In genomic region chr2:28357055-28357454, GRCh38 we compare ENCODE assay signal across 14 cellular contexts. TPM values are rescaled to one million over a fixed set of nuclear protein-coding genes. Genes with fewer than 3 reads are reported as not detected.
DNase-seq lines count a peak whose midpoint lies in the region; ATAC-seq and TF ChIP-seq lines count a peak whose summit lies in the region.
"Had no signal": no experiment of that assay in that cellular context is flagged by ENCODE, and none has a peak within 500 bp of the region (broad histone marks: within the 10 kb centered on the region; RNA-seq: fewer than 3 reads in every experiment).

No MANE protein-coding gene starts in this region.

- H3K27me3 Mint-ChIP-seq in activated CD8-positive, alpha-beta T cell treated with anti-CD3 and anti-CD28 coated beads, Interleukin-2, amount 10 ng/mL, durations not matched to agents 7 days and 5 days (ENCODE audit: low read depth): no peaks in the 10 kb centered on the region
- no peaks in the 10 kb centered on the region for H3K27me3 Mint-ChIP-seq in activated CD8-positive, alpha-beta T cell treated with anti-CD3 and anti-CD28 coated beads for 36 hours
- H3K27me3 Mint-ChIP-seq in central memory CD8-positive, alpha-beta T cell: no peaks in the 10 kb centered on the region

- ATAC-seq in activated CD8-positive, alpha-beta T cell treated with anti-CD3 and anti-CD28 coated beads, Interleukin-2, amount 10 ng/mL, durations not matched to agents 7 days and 5 days: no peak
- ATAC-seq in activated CD8-positive, alpha-beta T cell treated with anti-CD3 and anti-CD28 coated beads for 36 hours: no peak
- no peak for ATAC-seq in central memory CD8-positive, alpha-beta T cell (replicated peaks; ENCODE audit: extremely low read depth, poor library complexity, severe bottlenecking)
- ATAC-seq: activated CD4-positive, CD25-positive, alpha-beta regulatory T cell treated with anti-CD3 and anti-CD28 coated beads, Interleukin-2, amount 50 U/mL, for 24 hours; activated T-cell treated with anti-CD3 and anti-CD28 coated beads, Interleukin-2, amount 50 U/mL, for 4 hours; stimulated activated naive CD8-positive, alpha-beta T cell treated with anti-CD3 and anti-CD28 coated beads, Interleukin-15, amount 100 ng/mL, for 72 hours had no signal

- peak overlapping the region; percentile 52 for H3K27ac Mint-ChIP-seq in activated CD8-positive, alpha-beta T cell treated with anti-CD3 and anti-CD28 coated beads, Interleukin-2, amount 10 ng/mL, durations not matched to agents 7 days and 5 days
- no peak overlapping the region for H3K27ac Mint-ChIP-seq in activated CD8-positive, alpha-beta T cell treated with anti-CD3 and anti-CD28 coated beads for 36 hours
- peak overlapping the region; percentile 22 for H3K27ac Mint-ChIP-seq in central memory CD8-positive, alpha-beta T cell (ENCODE audit: low read depth)

- DNase-seq in activated CD8-positive, alpha-beta T cell treated with anti-CD3 and anti-CD28 coated beads, Interleukin-2, amount 10 ng/mL, durations not matched to agents 7 days and 5 days: no peak
- no peak for DNase-seq in activated CD8-positive, alpha-beta T cell treated with anti-CD3 and anti-CD28 coated beads for 36 hours
- DNase-seq in central memory CD8-positive, alpha-beta T cell (ENCODE audit: low spot score in 2 of 2): no peak
- DNase-seq in neuronal stem cell (ENCODE audit: low spot score) (no peak), transverse colon (no peak), DMS 273 (lab: John Stamatoyannopoulos, UW; ENCODE audit: unreplicated experiment) (no peak), NCI-H345 treated with DMSO at 0.1 percent for 48 hours (lab: John Stamatoyannopoulos, UW; ENCODE audit: unreplicated experiment) (no peak)
- no peak for DNase-seq in activated CD4-positive, alpha-beta T cell treated with anti-CD3 and anti-CD28 coated beads for 4 hours
- DNase-seq: activated T-cell treated with anti-CD3 and anti-CD28 coated beads, Interleukin-2, amount 50 U/mL, for 4 hours; Caco-2; dermis blood vessel endothelial cell; NCI-H2171; stimulated activated naive CD8-positive, alpha-beta T cell treated with anti-CD3 and anti-CD28 coated beads, Interleukin-15, amount 100 ng/mL, for 72 hours had no signal

- no peak overlapping the region for H3K4me3 Mint-ChIP-seq in activated CD8-positive, alpha-beta T cell treated with anti-CD3 and anti-CD28 coated beads, Interleukin-2, amount 10 ng/mL, durations not matched to agents 7 days and 5 days
- H3K4me3 Mint-ChIP-seq in activated CD8-positive, alpha-beta T cell treated with anti-CD3 and anti-CD28 coated beads for 36 hours: no peak overlapping the region
- no peak overlapping the region for H3K4me3 Mint-ChIP-seq in central memory CD8-positive, alpha-beta T cell
- H3K4me3 Mint-ChIP-seq: activated T-cell treated with anti-CD3 and anti-CD28 coated beads, Interleukin-2, amount 50 U/mL, for 4 hours; stimulated activated naive CD8-positive, alpha-beta T cell treated with anti-CD3 and anti-CD28 coated beads, Interleukin-15, amount 100 ng/mL, for 72 hours had no signal

- intact Hi-C loops in activated CD8-positive, alpha-beta T cell treated with anti-CD3 and anti-CD28 coated beads for 36 hours (cut with micrococcal nuclease): no loop called here
- intact Hi-C loops in transverse colon (cut with DNase I; ENCODE audit: low total_unique reads): no loop called here

- CTCF ChIA-PET in activated CD8-positive, alpha-beta T cell treated with anti-CD3 and anti-CD28 coated beads, Interleukin-2, amount 10 ng/mL, durations not matched to agents 7 days and 5 days (lab: Charles Lee): no interaction called here
- CTCF ChIA-PET in activated CD8-positive, alpha-beta T cell treated with anti-CD3 and anti-CD28 coated beads for 36 hours (lab: Charles Lee): no interaction called here

- no peaks in the 10 kb centered on the region for H3K79me1 ChIP-seq in neuronal stem cell (ENCODE audit: low read depth, low read length)

- no peak overlapping the region for H3K4me2 ChIP-seq in neuronal stem cell (ENCODE audit: insufficient read depth, low read length, poor library complexity, severe bottlenecking)

- TF ChIP-seq POLR2A in transverse colon (IDR thresholded peaks at IDR 0.05): no peak

- peaks cover 50% of the 10 kb centered on the region for H3K4me1 Mint-ChIP-seq in activated CD8-positive, alpha-beta T cell treated with anti-CD3 and anti-CD28 coated beads, Interleukin-2, amount 10 ng/mL, durations not matched to agents 7 days and 5 days (ENCODE audit: low read depth)
- H3K4me1 Mint-ChIP-seq in activated CD8-positive, alpha-beta T cell treated with anti-CD3 and anti-CD28 coated beads for 36 hours (ENCODE audit: low read depth): peaks cover 48% of the 10 kb centered on the region
- H3K4me1 Mint-ChIP-seq in central memory CD8-positive, alpha-beta T cell: peaks cover 44% of the 10 kb centered on the region

- H4K91ac ChIP-seq in neuronal stem cell (ENCODE audit: low read depth, low read length, poor library complexity): no peak overlapping the region

- no peak overlapping the region for H4K8ac ChIP-seq in neuronal stem cell (ENCODE audit: low read depth, low read length)

- H3K4me1 ChIP-seq in neuronal stem cell (ENCODE audit: control insufficient read depth in 2 of 2, insufficient read depth in 1 of 2, low read depth in 1 of 2, low read length in 2 of 2): peaks cover 12 to 15% of the 10 kb centered on the region in 2 donors
- H3K4me1 ChIP-seq in transverse colon: peaks cover 20 to 46% (median 32%) of the 10 kb centered on the region in 4 donors

- H3K9me3 ChIP-seq in neuronal stem cell (replicated peaks in 1 of 2; ENCODE audit: control insufficient read depth in 2 of 2, insufficient read depth in 1 of 2, low read depth in 1 of 2, low read length in 2 of 2) (no peaks in the 10 kb centered on the region), transverse colon (no peaks in the 10 kb centered on the region)
- H3K9me3 ChIP-seq: Caco-2 had no signal

- peak overlapping the region; percentile 36 for H3K9ac ChIP-seq in neuronal stem cell (ENCODE audit: low read depth, low read length, poor library complexity)

- H3K27ac ChIP-seq in neuronal stem cell (replicated peaks; ENCODE audit: low read length) (no peak overlapping the region), transverse colon (peak overlapping the region; percentile 68 to 80 (median 76))

- POLR2A ChIA-PET in activated CD8-positive, alpha-beta T cell treated with anti-CD3 and anti-CD28 coated beads, Interleukin-2, amount 10 ng/mL, durations not matched to agents 7 days and 5 days (lab: Charles Lee): interaction anchor here (1.2 to 1.3 kb wide), 2 partner anchors 9 to 52 kb away, joined by 3 read pairs; no protein-coding TSS in a partner anchor
- POLR2A ChIA-PET in activated CD8-positive, alpha-beta T cell treated with anti-CD3 and anti-CD28 coated beads for 36 hours (lab: Charles Lee): interaction anchor here (1.8 kb wide), 1 partner anchor 34 kb away, joined by 7 read pairs; no protein-coding TSS in a partner anchor

- no peak overlapping the region for H3K4ac ChIP-seq in neuronal stem cell (ENCODE audit: low read length)

- H2AFZ ChIP-seq in neuronal stem cell (ENCODE audit: low read length): peak overlapping the region; percentile 84

- H2BK12ac ChIP-seq in neuronal stem cell (ENCODE audit: low read length): peak overlapping the region; percentile 1

- H3K18ac ChIP-seq in neuronal stem cell (ENCODE audit: low read length): peak overlapping the region; percentile 69

- peak overlapping the region; percentile 9 for H2BK120ac ChIP-seq in neuronal stem cell (ENCODE audit: low read depth, low read length)

- in situ Hi-C loops in transverse colon (cut with MboI; ENCODE audit: low pct_ligation_motif_present in 1 of 4, low pct_unique_long_range_greater_than_20kb in 1 of 4, low sequenced_read_pairs in 3 of 4): no loop called here

- H2AK5ac ChIP-seq in neuronal stem cell (ENCODE audit: low read depth, low read length): peak overlapping the region; percentile 80

- H2BK15ac ChIP-seq in neuronal stem cell (ENCODE audit: low read length): peak overlapping the region; percentile 83

- TF ChIP-seq CTCF in activated CD8-positive, alpha-beta T cell treated with anti-CD3 and anti-CD28 coated beads for 36 hours (IDR thresholded peaks at IDR 0.05): no peak
- no peak for TF ChIP-seq CTCF in transverse colon (IDR thresholded peaks at IDR 0.05)

- WGBS in neuronal stem cell (ENCODE audit: extremely low coverage in 2 of 2, insufficient read length in 2 of 2, insufficient replicate concordance in 1 of 2), 2 donors: no CpG with 5 or more reads among the region's 5 CpGs
- WGBS in transverse colon (ENCODE audit: low coverage in 1 of 2), 2 donors: 98 to 100% methylated on average over 1 to 5 of the region's 5 CpGs

- no peaks in the 10 kb centered on the region for H3K36me3 ChIP-seq in neuronal stem cell (replicated peaks in 1 of 2; ENCODE audit: control insufficient read depth in 2 of 2, insufficient read depth in 2 of 2, low read length in 2 of 2)
- H3K36me3 ChIP-seq in transverse colon: no peaks in the 10 kb centered on the region

- TF ChIP-seq EP300 in transverse colon (IDR thresholded peaks at IDR 0.05; ENCODE audit: low read depth): no peak

- H3K4me3 ChIP-seq in neuronal stem cell (ENCODE audit: low read length in 2 of 2): no peak overlapping the region
- H3K4me3 ChIP-seq in transverse colon: no peak overlapping the region

- no peaks in the 10 kb centered on the region for H3K36me3 Mint-ChIP-seq in activated CD8-positive, alpha-beta T cell treated with anti-CD3 and anti-CD28 coated beads, Interleukin-2, amount 10 ng/mL, durations not matched to agents 7 days and 5 days (ENCODE audit: low read depth)
- H3K36me3 Mint-ChIP-seq in activated CD8-positive, alpha-beta T cell treated with anti-CD3 and anti-CD28 coated beads for 36 hours (ENCODE audit: low read depth): peaks cover 3% of the 10 kb centered on the region
- peaks cover 14% of the 10 kb centered on the region for H3K36me3 Mint-ChIP-seq in central memory CD8-positive, alpha-beta T cell (ENCODE audit: insufficient read depth)

- H3K27me3 ChIP-seq in neuronal stem cell (ENCODE audit: control insufficient read depth in 3 of 3, insufficient read depth in 3 of 3, low read depth in 1 of 3, low read length in 3 of 3): no peaks in the 10 kb centered on the region
- no peaks in the 10 kb centered on the region for H3K27me3 ChIP-seq in transverse colon

- peak overlapping the region; percentile 25 for H3K23ac ChIP-seq in neuronal stem cell (ENCODE audit: low read depth, low read length, poor library complexity)

- H2BK5ac ChIP-seq in neuronal stem cell (ENCODE audit: low read length): peak overlapping the region; percentile 98

- no peaks in the 10 kb centered on the region for H3K9me3 Mint-ChIP-seq in activated CD8-positive, alpha-beta T cell treated with anti-CD3 and anti-CD28 coated beads, Interleukin-2, amount 10 ng/mL, durations not matched to agents 7 days and 5 days (ENCODE audit: insufficient read depth)
- H3K9me3 Mint-ChIP-seq in activated CD8-positive, alpha-beta T cell treated with anti-CD3 and anti-CD28 coated beads for 36 hours: no peaks in the 10 kb centered on the region
- no peaks in the 10 kb centered on the region for H3K9me3 Mint-ChIP-seq in central memory CD8-positive, alpha-beta T cell
- H3K9me3 Mint-ChIP-seq: activated T-cell treated with anti-CD3 and anti-CD28 coated beads, Interleukin-2, amount 50 U/mL, for 4 hours; stimulated activated naive CD8-positive, alpha-beta T cell treated with anti-CD3 and anti-CD28 coated beads, Interleukin-15, amount 100 ng/mL, for 72 hours had no signal

- H3K14ac ChIP-seq in neuronal stem cell (ENCODE audit: low read length): no peak overlapping the region

RNA-seq across cellular contexts. Expression of gene FOSL2, which starts 35.6 kb away (rescaled TPM):
- 10 to 100 TPM; 37.3 to 40.9 TPM for total RNA-seq in activated CD8-positive, alpha-beta T cell treated with anti-CD3 and anti-CD28 coated beads, Interleukin-2, amount 10 ng/mL, durations not matched to agents 7 days and 5 days
- 100 to 1,000 TPM; 114 to 119 TPM for total RNA-seq in activated CD8-positive, alpha-beta T cell treated with anti-CD3 and anti-CD28 coated beads for 36 hours
- polyA plus RNA-seq in neuronal stem cell (2013, experiment 1 of 2): 6.6 TPM
- polyA plus RNA-seq in neuronal stem cell (2013, experiment 2 of 2): 6.6 TPM
- total RNA-seq in transverse colon: 100 to 1,000 TPM; 135 to 358 (median 233) TPM
